1 cellular context compared by ENCODE assay signal in the genomic region with DNA sequence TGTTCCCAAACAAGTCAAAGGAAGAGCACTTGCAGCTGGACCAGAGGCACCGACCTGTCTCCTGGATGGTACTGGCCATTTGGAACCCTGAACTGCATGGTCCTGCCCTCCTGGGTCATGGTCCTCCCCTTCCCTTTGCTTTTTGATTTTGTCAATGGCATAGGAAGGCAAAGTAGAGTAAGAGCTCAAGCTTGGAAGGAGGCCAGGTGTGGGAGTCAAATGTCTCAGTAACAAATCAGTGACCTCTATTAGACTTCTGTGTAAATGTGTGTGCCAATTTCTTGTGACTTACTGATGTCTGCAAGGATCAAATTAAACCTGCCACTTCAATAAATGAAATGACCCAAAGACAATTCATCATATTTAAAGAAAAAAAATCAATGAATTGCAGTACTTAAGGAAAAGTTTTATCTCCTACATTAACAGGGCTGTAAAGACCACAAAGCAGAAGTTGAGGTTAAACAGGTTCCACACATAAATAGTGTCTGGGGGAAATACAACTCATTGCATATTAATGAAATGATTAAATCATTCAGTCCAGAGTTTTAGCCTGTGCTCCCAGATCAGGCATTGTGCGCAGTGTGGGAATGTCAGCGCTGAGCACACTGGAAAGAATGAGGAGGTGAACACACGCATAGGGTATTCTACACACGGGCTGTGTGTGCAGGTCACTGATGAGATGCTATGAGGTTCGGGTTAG.
A peak's percentile ranks its signal among the peaks of the same experiment; 100 is the strongest.
TF ChIP-seq lines count a peak whose summit lies in the region.

No MANE protein-coding gene starts in this region.

TF ChIP-seq in HEK293, 187 proteins besides CTCF, POLR2A, EP300 and RAD21:
- TF ChIP-seq, protein P1, sequence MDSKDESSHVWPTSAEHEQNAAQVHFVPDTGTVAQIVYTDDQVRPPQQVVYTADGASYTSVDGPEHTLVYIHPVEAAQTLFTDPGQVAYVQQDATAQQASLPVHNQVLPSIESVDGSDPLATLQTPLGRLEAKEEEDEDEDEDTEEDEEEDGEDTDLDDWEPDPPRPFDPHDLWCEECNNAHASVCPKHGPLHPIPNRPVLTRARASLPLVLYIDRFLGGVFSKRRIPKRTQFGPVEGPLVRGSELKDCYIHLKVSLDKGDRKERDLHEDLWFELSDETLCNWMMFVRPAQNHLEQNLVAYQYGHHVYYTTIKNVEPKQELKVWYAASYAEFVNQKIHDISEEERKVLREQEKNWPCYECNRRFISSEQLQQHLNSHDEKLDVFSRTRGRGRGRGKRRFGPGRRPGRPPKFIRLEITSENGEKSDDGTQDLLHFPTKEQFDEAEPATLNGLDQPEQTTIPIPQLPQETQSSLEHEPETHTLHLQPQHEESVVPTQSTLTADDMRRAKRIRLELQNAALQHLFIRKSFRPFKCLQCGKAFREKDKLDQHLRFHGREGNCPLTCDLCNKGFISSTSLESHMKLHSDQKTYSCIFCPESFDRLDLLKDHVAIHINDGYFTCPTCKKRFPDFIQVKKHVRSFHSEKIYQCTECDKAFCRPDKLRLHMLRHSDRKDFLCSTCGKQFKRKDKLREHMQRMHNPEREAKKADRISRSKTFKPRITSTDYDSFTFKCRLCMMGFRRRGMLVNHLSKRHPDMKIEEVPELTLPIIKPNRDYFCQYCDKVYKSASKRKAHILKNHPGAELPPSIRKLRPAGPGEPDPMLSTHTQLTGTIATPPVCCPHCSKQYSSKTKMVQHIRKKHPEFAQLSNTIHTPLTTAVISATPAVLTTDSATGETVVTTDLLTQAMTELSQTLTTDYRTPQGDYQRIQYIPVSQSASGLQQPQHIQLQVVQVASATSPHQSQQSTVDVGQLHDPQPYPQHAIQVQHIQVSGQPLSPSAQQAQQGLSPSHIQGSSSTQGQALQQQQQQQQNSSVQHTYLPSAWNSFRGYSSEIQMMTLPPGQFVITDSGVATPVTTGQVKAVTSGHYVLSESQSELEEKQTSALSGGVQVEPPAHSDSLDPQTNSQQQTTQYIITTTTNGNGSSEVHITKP (tag by site-specific recombination; IDR thresholded peaks at IDR 0.05), result peak; percentile 49
- TF ChIP-seq ZNF23 (tag by site-specific recombination; IDR thresholded peaks at IDR 0.05; ENCODE audit: borderline replicate concordance), result no peak
